9 cellular contexts compared by ENCODE assay signal in the genomic region with DNA sequence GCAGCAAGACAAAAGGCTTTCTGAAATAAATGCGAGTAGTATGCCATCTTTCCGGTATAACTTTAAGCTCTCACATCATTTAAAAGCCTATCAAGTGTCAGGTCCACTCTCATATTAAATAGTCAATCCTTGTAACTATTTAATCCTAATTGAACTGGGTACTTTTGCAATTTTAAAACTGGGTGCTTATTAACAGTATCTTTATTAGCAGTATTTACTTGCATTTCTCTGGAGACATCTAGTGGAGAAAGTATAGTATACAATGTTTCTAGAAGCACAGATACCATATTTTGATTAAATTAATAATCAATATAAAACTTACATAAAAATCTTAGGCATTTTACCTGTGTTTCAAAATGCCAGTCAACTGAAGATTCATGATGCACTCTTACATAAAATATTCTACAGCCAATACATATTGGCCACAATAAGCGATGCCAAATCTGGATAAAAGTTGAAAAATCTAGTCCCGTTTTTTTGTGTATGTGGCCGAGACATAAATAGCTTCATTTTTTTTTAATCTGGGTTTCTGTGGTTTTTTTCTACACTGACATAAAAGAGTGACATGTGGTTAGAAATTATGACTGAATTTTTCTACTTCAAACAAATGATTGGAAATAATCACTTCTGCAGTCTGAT. TPM values are rescaled to one million over a fixed set of nuclear protein-coding genes. Genes with fewer than 3 reads are reported as not detected.
DNase-seq lines count a peak whose midpoint lies in the region; ATAC-seq and TF ChIP-seq lines count a peak whose summit lies in the region.
"Had no signal": no experiment of that assay in that cellular context is flagged by ENCODE, and none has a peak within 500 bp of the region (broad histone marks: within the 10 kb centered on the region; RNA-seq: fewer than 3 reads in every experiment).

No MANE protein-coding gene starts in this region.

- H2AFZ ChIP-seq in mammary epithelial cell (ENCODE audit: low read depth, low read length): no peak overlapping the region
- H2AFZ ChIP-seq in mesenchymal stem cell (ENCODE audit: low read depth, low read length): no peak overlapping the region

- H3K4me3 ChIP-seq in mammary epithelial cell (replicated peaks in 1 of 3; ENCODE audit: insufficient read depth in 1 of 3, low read depth in 2 of 3, low read length in 3 of 3) (no peak overlapping the region), mesenchymal stem cell (ENCODE audit: insufficient read depth in 1 of 2, low read depth in 1 of 2, low read length in 2 of 2) (no peak overlapping the region), H7 (ENCODE audit: insufficient read depth, low read depth, low read length) (no peak overlapping the region)

- H3K4me1 Mint-ChIP-seq in Calu3 (ENCODE audit: low read depth, unreplicated experiment) (no peaks in the 10 kb centered on the region), natural killer cell (no peaks in the 10 kb centered on the region)

- H3K23ac ChIP-seq in mesenchymal stem cell (ENCODE audit: low read length in 2 of 2): no peak overlapping the region

- H3K4me3 Mint-ChIP-seq in Calu3 (ENCODE audit: low read depth, unreplicated experiment): no peak overlapping the region
- no peak overlapping the region for H3K4me3 Mint-ChIP-seq in natural killer cell

- CTCF ChIA-PET in Calu3 (lab: Charles Lee) (no interaction called here), mammary epithelial cell (lab: Charles Lee; ENCODE audit: low non-redundant PET) (interaction anchor here (0.8 kb wide), 1 partner anchor 446 kb away, joined by 6 read pairs; no protein-coding TSS in a partner anchor)

- no peak overlapping the region for H3K18ac ChIP-seq in mesenchymal stem cell (ENCODE audit: low read depth in 1 of 2, low read length in 2 of 2)

- H3K36me3 Mint-ChIP-seq in Calu3 (ENCODE audit: insufficient read depth, unreplicated experiment): no peaks in the 10 kb centered on the region
- H3K36me3 Mint-ChIP-seq in natural killer cell: peaks cover 7% of the 10 kb centered on the region

- ATAC-seq in GM21576 (IDR thresholded peaks at IDR 0.05; ENCODE audit: unreplicated experiment): no peak
- no peak for ATAC-seq in natural killer cell

- no peaks in the 10 kb centered on the region for H3K27me3 ChIP-seq in mammary epithelial cell (ENCODE audit: insufficient read depth, low read length)
- no peaks in the 10 kb centered on the region for H3K27me3 ChIP-seq in mesenchymal stem cell (ENCODE audit: control insufficient read depth in 1 of 2, insufficient read depth in 1 of 2, low read length in 2 of 2)
- no peaks in the 10 kb centered on the region for H3K27me3 ChIP-seq in H7 (ENCODE audit: control insufficient read depth, insufficient read depth, low read length)

- peak; percentile 12 for TF ChIP-seq CTCF in Calu3 (IDR thresholded peaks at IDR 0.05; ENCODE audit: unreplicated experiment)
- TF ChIP-seq CTCF in mammary epithelial cell (conservative IDR thresholded peaks at IDR 0.05 in 1 of 2, IDR thresholded peaks at IDR 0.05 in 1 of 2; ENCODE audit: extremely low read depth in 1 of 2, insufficient read depth in 1 of 2, low read depth in 1 of 2, low read length in 2 of 2): peak; percentile 32 to 63
- TF ChIP-seq CTCF in natural killer cell (IDR thresholded peaks at IDR 0.05): no peak

- no peak overlapping the region for H2BK120ac ChIP-seq in mesenchymal stem cell (ENCODE audit: low read depth, low read length)

- in situ Hi-C loops in mammary epithelial cell (cut with MboI; ENCODE audit: low sequenced_read_pairs in 2 of 2): loop anchor here (5.0 to 10.0 kb wide), 2 partner anchors 491 to 498 kb away; a partner anchor contains a TSS

- no peak overlapping the region for H2AK5ac ChIP-seq in mesenchymal stem cell (ENCODE audit: low read length, severe bottlenecking)

- DNase-seq in Calu3 (no peak), Kasumi-1 (lab: John Stamatoyannopoulos, UW) (peak; percentile 3 to 8), mammary epithelial cell (no peak), mesenchymal stem cell (peak; percentile 43), H7 (no peak), natural killer cell (no peak)
- DNase-seq in effector CD8-positive, alpha-beta T cell (lab: John Stamatoyannopoulos, UW): no peak
- DNase-seq: NCI-H524 treated with DMSO at 0.1 percent for 48 hours had no signal

- no peak overlapping the region for H3K4ac ChIP-seq in mesenchymal stem cell (ENCODE audit: low read depth in 1 of 2, low read length in 2 of 2)

- dilution Hi-C loops in mammary epithelial cell (cut with HindIII; ENCODE audit: low sequenced_read_pairs): no loop called here

- no TSS peak for BruUV-seq in Calu3 (replicated peaks; lab: Mats Ljungman, UMichigan)
- BruUV-seq in mammary epithelial cell (replicated peaks; lab: Mats Ljungman, UMichigan): no TSS peak

- no peak overlapping the region for H3K4me2 ChIP-seq in mammary epithelial cell (ENCODE audit: insufficient read depth, low read depth, low read length)
- no peak overlapping the region for H3K4me2 ChIP-seq in mesenchymal stem cell (ENCODE audit: low read length, poor library complexity, severe bottlenecking)

- no peak overlapping the region for H2BK15ac ChIP-seq in mesenchymal stem cell (ENCODE audit: low read depth, poor library complexity, severe bottlenecking)

- no peak overlapping the region for H3K27ac Mint-ChIP-seq in Calu3 (ENCODE audit: unreplicated experiment)
- H3K27ac Mint-ChIP-seq in natural killer cell: no peak overlapping the region

- H3K36me3 ChIP-seq in mammary epithelial cell (ENCODE audit: insufficient read depth, low read length) (no peaks in the 10 kb centered on the region), mesenchymal stem cell (ENCODE audit: control insufficient read depth in 1 of 2, insufficient read depth in 2 of 2, low read depth in 1 of 2, low read length in 2 of 2) (no peaks in the 10 kb centered on the region), H7 (replicated peaks; ENCODE audit: control insufficient read depth, insufficient read depth, low read length) (no peaks in the 10 kb centered on the region)

- H4K20me1 ChIP-seq in mammary epithelial cell (ENCODE audit: insufficient read depth, low read length): no peaks in the 10 kb centered on the region

- no peak overlapping the region for H4K8ac ChIP-seq in mesenchymal stem cell (ENCODE audit: low read length)

- intact Hi-C loops in Calu3 (cut with micrococcal nuclease; ENCODE audit: unreplicated experiment): loop anchor here (2.0 kb wide), 1 partner anchor 528 kb away; no protein-coding TSS in a partner anchor
- intact Hi-C loops in mammary epithelial cell (cut with micrococcal nuclease): loop anchor here (1.0 to 2.0 kb wide), 2 partner anchors 494 to 528 kb away; no protein-coding TSS in a partner anchor
- intact Hi-C loops in natural killer cell (cut with micrococcal nuclease): no loop called here

- H3K9ac ChIP-seq in mammary epithelial cell (ENCODE audit: insufficient read depth, low read length): no peak overlapping the region
- H3K9ac ChIP-seq in mesenchymal stem cell (ENCODE audit: low read length): peak overlapping the region; percentile 4

- H3K9me3 ChIP-seq in mammary epithelial cell (replicated peaks; ENCODE audit: insufficient read depth, low read length): no peaks in the 10 kb centered on the region
- H3K9me3 ChIP-seq in mesenchymal stem cell (ENCODE audit: control insufficient read depth, low read length): no peaks in the 10 kb centered on the region

- no peak overlapping the region for H3K14ac ChIP-seq in mesenchymal stem cell (ENCODE audit: low read length in 2 of 2)

- H3K9me3 Mint-ChIP-seq in Calu3 (ENCODE audit: low read depth, unreplicated experiment): no peaks in the 10 kb centered on the region
- H3K9me3 Mint-ChIP-seq in natural killer cell: peaks cover 4 to 12% of the 10 kb centered on the region in 2 donors

- no peak overlapping the region for H2BK12ac ChIP-seq in mesenchymal stem cell (ENCODE audit: low read length in 2 of 2)

- H3K27me3 Mint-ChIP-seq in Calu3 (ENCODE audit: unreplicated experiment) (no peaks in the 10 kb centered on the region), natural killer cell (ENCODE audit: low read depth in 2 of 2) (no peaks in the 10 kb centered on the region)

- no peak overlapping the region for H4K91ac ChIP-seq in mesenchymal stem cell (ENCODE audit: low read length)

- H3K4me1 ChIP-seq in mammary epithelial cell (ENCODE audit: insufficient read depth, low read length) (peaks cover 3% of the 10 kb centered on the region), mesenchymal stem cell (ENCODE audit: control insufficient read depth, insufficient read depth, low read depth, low read length) (no peaks in the 10 kb centered on the region)

- no peaks in the 10 kb centered on the region for H3K79me2 ChIP-seq in mammary epithelial cell (ENCODE audit: insufficient read depth, low read length)

- H3K27ac ChIP-seq in mammary epithelial cell (ENCODE audit: insufficient read depth, low read depth, low read length): no peak overlapping the region
- no peak overlapping the region for H3K27ac ChIP-seq in mesenchymal stem cell (ENCODE audit: low read length, poor library complexity, severe bottlenecking)

- WGBS in mammary epithelial cell (ENCODE audit: low coverage, missing lambda C conversion rate): 52% methylated on average over 5 of the region's 5 CpGs
- 96% methylated on average over 4 of the region's 5 CpGs for WGBS in mesenchymal stem cell

- no peaks in the 10 kb centered on the region for H3K79me1 ChIP-seq in mesenchymal stem cell (replicated peaks; ENCODE audit: low read length, poor library complexity, severe bottlenecking)

- H2BK5ac ChIP-seq in mesenchymal stem cell (ENCODE audit: low read depth, low read length, poor library complexity, severe bottlenecking): no peak overlapping the region

RNA-seq across cellular contexts. Expression of a gene that starts 4.3 kb away (rescaled TPM):
- total RNA-seq in Calu3 (2022) (not detected in 2 replicates), mammary epithelial cell (100 to 1,000 TPM in 1 of 2 donors, 10 to 100 TPM in 1; 20.0 to 306 TPM), natural killer cell (not detected)
- polyA plus RNA-seq in mammary epithelial cell: 0.26 TPM
- 2.3 TPM for polyA minus RNA-seq in mammary epithelial cell
- polyA plus RNA-seq in mesenchymal stem cell (2013, experiment 1 of 2): 396 TPM
- 397 TPM for polyA plus RNA-seq in mesenchymal stem cell (2013, experiment 2 of 2)
- 0.33 and 0.52 TPM in 2 replicates for total RNA-seq in H7 (2014; rRNA removed; shearing (Covaris generic))

Comparison
In these comparisons a context has a peak if more than half of its experiments do, and no peak if none do; other contexts are left out.
1. DNase-seq: peak in Kasumi-1 (2 of 2) and mesenchymal stem cell (single experiment); none in Calu3 (single experiment), mammary epithelial cell (single experiment), effector CD8-positive, alpha-beta T cell (single experiment), H7 (single experiment) and natural killer cell (single experiment).
2. RNA of a gene that starts 4.3 kb away (total RNA-seq): 20.0 to 306 TPM in mammary epithelial cell; 0.33 to 0.52 TPM in H7, not detected in Calu3 and not detected in natural killer cell; every median in the first group is over 10 times any median in the second.